In the genomic region with DNA sequence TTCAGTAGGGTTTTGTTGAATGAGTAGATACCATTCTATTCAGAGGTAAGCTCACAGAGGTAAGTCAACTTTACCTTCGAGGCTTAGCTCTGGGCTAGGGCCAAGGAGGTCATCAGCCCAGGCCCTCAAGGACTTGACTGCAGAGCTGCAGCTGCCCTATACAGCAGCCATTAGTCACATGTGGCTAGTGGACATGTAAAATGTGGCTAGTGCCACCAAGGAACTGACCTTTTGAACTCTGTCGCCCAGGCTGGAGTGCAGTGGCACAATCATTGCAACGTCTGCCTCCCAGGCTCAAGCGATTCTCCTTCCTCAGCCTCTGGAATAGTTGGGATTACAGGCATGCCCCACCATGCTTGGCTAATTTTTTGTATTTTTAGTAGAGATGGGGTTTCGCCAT, we compare ENCODE assay signal across 15 cellular contexts. TPM values are rescaled to one million over a fixed set of nuclear protein-coding genes. Genes with fewer than 3 reads are reported as not detected.
"Had no signal": no experiment of that assay in that cellular context is flagged by ENCODE, and none has a peak within 500 bp of the region (broad histone marks: within the 10 kb centered on the region; RNA-seq: fewer than 3 reads in every experiment).

No MANE protein-coding gene starts in this region.

- H3K4me1 ChIP-seq: sigmoid colon had no signal

- H3K4me3 ChIP-seq: cardiac muscle cell, left ventricle myocardium inferior, sigmoid colon, spleen, tibial nerve had no signal

- H3K27ac ChIP-seq: cardiac muscle cell, left ventricle myocardium inferior, neutrophil, sigmoid colon, spleen, tibial nerve, WERI-Rb-1 had no signal

- H3K27me3 ChIP-seq: cardiac muscle cell, neutrophil, sigmoid colon, spleen, tibial nerve had no signal

- H3K9me3 ChIP-seq: left ventricle myocardium inferior, neutrophil, sigmoid colon, spleen, tibial nerve had no signal

- H3K36me3 ChIP-seq: cardiac muscle cell, left ventricle myocardium inferior, neutrophil, sigmoid colon, spleen, tibial nerve, WERI-Rb-1 had no signal

- DNase-seq: activated CD4-positive, alpha-beta T cell treated with anti-CD3 and anti-CD28 coated beads for 1 hour; activated CD8-positive, alpha-beta memory T cell treated with anti-CD3 and anti-CD28 coated beads for 24 hours; activated CD8-positive, alpha-beta memory T cell treated with anti-CD3 and anti-CD28 coated beads, Interleukin-2, amount 50 U/mL, for 48 hours; activated gamma-delta T cell treated with Interleukin-2 at 50 U/mL for 16 hours; amniotic stem cell; left ventricle myocardium inferior; naive thymus-derived CD8-positive, alpha-beta T cell; sigmoid colon; spleen; stimulated activated CD4-positive, alpha-beta T cell treated with anti-CD3 and anti-CD28 coated beads, Interleukin-4, amount 100 ng/mL, for 4 hours; WERI-Rb-1 had no signal

RNA-seq across cellular contexts. Expression of a gene that starts 47.9 kb away (rescaled TPM):
- total RNA-seq: T-helper 2 cell treated with Interferon-gamma antibody and Interleukin-4, amounts not matched to agents 100 ng/mL and 5 ng/mL, for 36 hours had no signal
